ENCODE assay signal across 31 cellular contexts in genomic region chr17:21318439-21318838, GRCh38. TPM values are rescaled to one million over a fixed set of nuclear protein-coding genes. Genes with fewer than 3 reads are reported as not detected.
DNase-seq lines count a peak whose midpoint lies in the region; ATAC-seq, FAIRE-seq and TF ChIP-seq lines count a peak whose summit lies in the region.
"Had no signal": no experiment of that assay in that cellular context is flagged by ENCODE, and none has a peak within 500 bp of the region (broad histone marks: within the 10 kb centered on the region; RNA-seq: fewer than 3 reads in every experiment).

No MANE protein-coding gene starts in this region.

- H3K4me2 ChIP-seq in hepatocyte: no peak overlapping the region

- intact Hi-C loops in upper lobe of right lung (cut with DNase I): no loop called here

- H3K36me3 ChIP-seq in hepatocyte (replicated peaks; ENCODE audit: insufficient read depth, low read depth): no peaks in the 10 kb centered on the region
- peaks cover 11% of the 10 kb centered on the region for H3K36me3 ChIP-seq in upper lobe of right lung

- H3K4me3 ChIP-seq in hepatocyte (no peak overlapping the region), upper lobe of right lung (no peak overlapping the region)
- H3K4me3 ChIP-seq: esophagus muscularis mucosa, gastrocnemius medialis, GM23248, tibial artery had no signal

- H3K4me1 Mint-ChIP-seq in activated T-cell treated with anti-CD3 and anti-CD28 coated beads, Interleukin-2, amount 50 U/mL, for 24 hours (ENCODE audit: low read depth): peaks cover 9% of the 10 kb centered on the region
- peaks cover 8% of the 10 kb centered on the region for H3K4me1 Mint-ChIP-seq in HFFc6 (ENCODE audit: low read depth)

- H3K27me3 Mint-ChIP-seq in activated T-cell treated with anti-CD3 and anti-CD28 coated beads, Interleukin-2, amount 50 U/mL, for 24 hours: peaks cover 5% of the 10 kb centered on the region
- H3K27me3 Mint-ChIP-seq in HFFc6 (ENCODE audit: insufficient read depth): peaks cover 16% of the 10 kb centered on the region

- H3K9me3 ChIP-seq in hepatocyte (ENCODE audit: low read depth): no peaks in the 10 kb centered on the region
- no peaks in the 10 kb centered on the region for H3K9me3 ChIP-seq in upper lobe of right lung
- H3K9me3 ChIP-seq: esophagus muscularis mucosa, gastrocnemius medialis, tibial artery had no signal

- H3K4me1 ChIP-seq in hepatocyte (ENCODE audit: insufficient read depth): peaks cover 4% of the 10 kb centered on the region
- H3K4me1 ChIP-seq in upper lobe of right lung: peaks cover 4% of the 10 kb centered on the region

- H3K27me3 ChIP-seq in hepatocyte (no peaks in the 10 kb centered on the region), upper lobe of right lung (no peaks in the 10 kb centered on the region)
- H3K27me3 ChIP-seq: brain microvascular endothelial cell, esophagus muscularis mucosa, gastrocnemius medialis, tibial artery had no signal

- no peak for ATAC-seq in upper lobe of right lung
- ATAC-seq: effector memory CD8-positive, alpha-beta T cell; gastrocnemius medialis; left colon had no signal

- no peak overlapping the region for H3K4me3 Mint-ChIP-seq in activated T-cell treated with anti-CD3 and anti-CD28 coated beads, Interleukin-2, amount 50 U/mL, for 24 hours
- H3K4me3 Mint-ChIP-seq in HFFc6: no peak overlapping the region
- H3K4me3 Mint-ChIP-seq: activated CD4-positive, alpha-beta memory T cell treated with anti-CD3 and anti-CD28 coated beads for 36 hours; neural crest cell had no signal

- FAIRE-seq in RCC 7860 (lab: Jason Lieb, UNC): no peak
- FAIRE-seq: small intestine had no signal

- DNase-seq in activated T-cell treated with anti-CD3 and anti-CD28 coated beads, Interleukin-2, amount 50 U/mL, for 24 hours: peak; percentile 25
- no peak for DNase-seq in activated T-cell treated with anti-CD3 and anti-CD28 coated beads, Interleukin-2, amount 50 U/mL, for 1 hour
- DNase-seq in hepatocyte (ENCODE audit: low spot score): peak; percentile 12
- DNase-seq in mesenteric fat pad (ENCODE audit: low spot score): peak; percentile 89
- DNase-seq in upper lobe of right lung: peak; percentile 66
- DNase-seq in RCC 7860 (ENCODE audit: low spot score): no peak
- DNase-seq in HFFc6: no peak
- no peak for DNase-seq in NCI-H1092 (lab: John Stamatoyannopoulos, UW)
- DNase-seq: 8988T; activated CD4-positive, alpha-beta memory T cell treated with anti-CD3 and anti-CD28 coated beads for 36 hours; activated CD4-positive, CD25-positive, alpha-beta regulatory T cell; activated gamma-delta T cell treated with Interleukin-2 at 50 U/mL for 16 hours; activated T-cell treated with anti-CD3 and anti-CD28 coated beads for 4 hours; brain microvascular endothelial cell; COR-L47; DND-41; effector memory CD8-positive, alpha-beta T cell; gastrocnemius medialis; GM23248; KBM-7; NCI-H1694; NCI-H2171 treated with DMSO at 0.1 percent for 48 hours; NCI-H526; RPMI8226; small intestine; stimulated activated naive CD4-positive, alpha-beta T cell; T1000 had no signal

- no peak overlapping the region for H3K27ac Mint-ChIP-seq in activated T-cell treated with anti-CD3 and anti-CD28 coated beads, Interleukin-2, amount 50 U/mL, for 24 hours
- H3K27ac Mint-ChIP-seq in HFFc6: no peak overlapping the region
- H3K27ac Mint-ChIP-seq: activated CD4-positive, alpha-beta memory T cell treated with anti-CD3 and anti-CD28 coated beads for 36 hours; effector memory CD8-positive, alpha-beta T cell had no signal

- H3K36me3 Mint-ChIP-seq in activated T-cell treated with anti-CD3 and anti-CD28 coated beads, Interleukin-2, amount 50 U/mL, for 24 hours (ENCODE audit: low read depth): peaks cover 23% of the 10 kb centered on the region
- no peaks in the 10 kb centered on the region for H3K36me3 Mint-ChIP-seq in HFFc6 (ENCODE audit: low read depth)
- H3K36me3 Mint-ChIP-seq: activated CD4-positive, alpha-beta memory T cell treated with anti-CD3 and anti-CD28 coated beads for 36 hours had no signal

- 54% methylated on average over 17 of the region's 17 CpGs for WGBS in hepatocyte (ENCODE audit: low lambda C conversion rate, missing lambda C conversion rate)

- H3K9me2 ChIP-seq in hepatocyte (replicated peaks; ENCODE audit: insufficient read depth): no peaks in the 10 kb centered on the region

- H3K9me3 Mint-ChIP-seq in activated T-cell treated with anti-CD3 and anti-CD28 coated beads, Interleukin-2, amount 50 U/mL, for 24 hours: no peaks in the 10 kb centered on the region
- no peaks in the 10 kb centered on the region for H3K9me3 Mint-ChIP-seq in HFFc6
- H3K9me3 Mint-ChIP-seq: effector memory CD8-positive, alpha-beta T cell; neural crest cell had no signal

- no peaks in the 10 kb centered on the region for H3K79me2 ChIP-seq in hepatocyte

- no peak for TF ChIP-seq CTCF in hepatocyte (IDR thresholded peaks at IDR 0.05; ENCODE audit: poor library complexity)
- TF ChIP-seq CTCF in upper lobe of right lung (IDR thresholded peaks at IDR 0.05): no peak
- TF ChIP-seq CTCF in HFFc6 (IDR thresholded peaks at IDR 0.05): no peak

- H2AFZ ChIP-seq in hepatocyte: no peak overlapping the region
- H2AFZ ChIP-seq: GM23248 had no signal

- H4K20me1 ChIP-seq in hepatocyte (ENCODE audit: insufficient read depth, poor library complexity, severe bottlenecking): no peaks in the 10 kb centered on the region

- H3K27ac ChIP-seq in hepatocyte (no peak overlapping the region), upper lobe of right lung (no peak overlapping the region)
- H3K27ac ChIP-seq: brain microvascular endothelial cell, gastrocnemius medialis, GM23248, tibial artery had no signal

RNA-seq across cellular contexts. Expression of gene MAP2K3, which starts 33.9 kb away (rescaled TPM):
- total RNA-seq in hepatocyte: 16.1 and 21.8 TPM in 2 replicates
- polyA plus RNA-seq in hepatocyte: 58.4 and 62.4 TPM in 2 replicates
- total RNA-seq in mesenteric fat pad: 103 TPM
- 68.3 TPM for total RNA-seq in upper lobe of right lung
- 100 to 1,000 TPM; 177 to 221 (median 184) TPM for total RNA-seq in HFFc6 (2021; fragmentation: NEBNext Ultra II Directional; extraction: Animal tissue kit (Norgen Biotek cat#: 25700))

RNA-seq across cellular contexts. Expression of gene KCNJ12, which starts 57.7 kb away (rescaled TPM):
- 0.73 and 0.88 TPM in 2 replicates for total RNA-seq in hepatocyte
- 0.15 and 0.18 TPM in 2 replicates for polyA plus RNA-seq in hepatocyte
- total RNA-seq in mesenteric fat pad: 2.5 TPM
- 2.5 TPM for total RNA-seq in upper lobe of right lung
- not detected for total RNA-seq in HFFc6 (2021; fragmentation: NEBNext Ultra II Directional; extraction: Animal tissue kit (Norgen Biotek cat#: 25700))
- total RNA-seq: activated CD4-positive, alpha-beta memory T cell treated with anti-CD3 and anti-CD28 coated beads for 36 hours had no signal

Comparison
In these comparisons a context has a peak if more than half of its experiments do, and no peak if none do; other contexts are left out.
1. DNase-seq: peak in activated T-cell treated with anti-CD3 and anti-CD28 coated beads, Interleukin-2, amount 50 U/mL, for 24 hours (single experiment), hepatocyte (single experiment), mesenteric fat pad (single experiment) and upper lobe of right lung (single experiment); none in activated T-cell treated with anti-CD3 and anti-CD28 coated beads, Interleukin-2, amount 50 U/mL, for 1 hour (single experiment), RCC 7860 (single experiment), HFFc6 (single experiment) and NCI-H1092 (single experiment).